In the genomic region with DNA sequence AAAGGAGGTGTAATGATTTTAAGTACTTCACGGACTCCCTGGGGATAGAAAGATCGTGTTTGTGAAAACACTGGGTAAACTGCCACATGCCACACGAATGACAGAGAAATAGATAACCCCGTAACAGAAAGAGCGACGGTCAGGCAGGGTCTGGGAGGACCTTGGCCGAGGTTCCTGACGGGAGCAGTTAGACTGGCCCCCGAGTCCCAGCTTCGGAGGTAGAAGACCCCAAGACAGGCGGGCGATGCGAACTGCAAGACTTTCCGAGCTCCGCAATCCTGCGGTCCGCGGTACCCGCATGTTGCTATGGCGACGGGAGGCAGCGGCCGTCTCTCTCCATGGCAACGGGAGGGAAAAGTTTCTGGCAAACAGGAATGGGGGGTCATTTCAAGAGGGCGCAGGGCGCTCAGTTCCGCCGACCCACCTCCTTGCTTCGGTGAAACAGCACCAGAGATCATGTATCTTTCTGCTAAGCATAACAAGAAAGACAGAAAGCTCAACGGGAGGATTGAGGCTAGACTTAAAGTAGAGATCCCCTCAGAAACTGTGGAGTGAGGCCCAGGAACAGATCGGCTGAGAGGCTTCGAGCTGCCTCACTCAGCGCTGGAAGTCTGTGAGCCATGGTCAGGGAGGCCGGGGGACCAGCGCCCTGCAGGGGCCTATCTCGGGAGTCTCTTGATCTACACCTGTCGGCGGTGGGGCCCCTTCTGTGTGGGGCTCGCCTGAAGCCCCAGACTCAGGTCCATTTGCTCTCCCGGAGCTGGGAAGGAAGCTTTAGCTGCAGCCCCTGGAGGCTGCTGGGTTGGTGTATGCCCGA, we compare ENCODE assay signal across 12 cellular contexts. TPM values are rescaled to one million over a fixed set of nuclear protein-coding genes. Genes with fewer than 3 reads are reported as not detected.
DNase-seq lines count a peak whose midpoint lies in the region; ATAC-seq and TF ChIP-seq lines count a peak whose summit lies in the region.
"Had no signal": no experiment of that assay in that cellular context is flagged by ENCODE, and none has a peak within 500 bp of the region (broad histone marks: within the 10 kb centered on the region; RNA-seq: fewer than 3 reads in every experiment).

No MANE protein-coding gene starts in this region.

- DNase-seq in left ventricle myocardium inferior (no peak), left cardiac atrium (no peak), iPS-NIHi11 (ENCODE audit: low spot score) (peak; percentile 64), NCI-H510A (lab: John Stamatoyannopoulos, UW) (no peak)
- DNase-seq in activated naive CD8-positive, alpha-beta T cell treated with anti-CD3 and anti-CD28 coated beads for 36 hours, result peak; percentile 15
- DNase-seq: GF-D8, tibial artery had no signal

- TF ChIP-seq CTCF in left ventricle myocardium inferior (IDR thresholded peaks at IDR 0.05; ENCODE audit: borderline replicate concordance), result no peak

- peaks cover 100% of the 10 kb centered on the region for H3K27me3 ChIP-seq in left ventricle myocardium inferior (ENCODE audit: low read depth)

- no peak overlapping the region for H3K27ac Mint-ChIP-seq in activated naive CD8-positive, alpha-beta T cell treated with anti-CD3 and anti-CD28 coated beads for 36 hours

- H3K9me3 ChIP-seq in left ventricle myocardium inferior (replicated peaks), result no peaks in the 10 kb centered on the region
- H3K9me3 ChIP-seq: tibial artery had no signal

- H3K4me3 ChIP-seq in left ventricle myocardium inferior (peak overlapping the region; percentile 65), urinary bladder (ENCODE audit: low read depth, low read length) (peak overlapping the region; percentile 31)

- H3K9me3 Mint-ChIP-seq in activated naive CD8-positive, alpha-beta T cell treated with anti-CD3 and anti-CD28 coated beads for 36 hours, result no peaks in the 10 kb centered on the region

- no peak for ATAC-seq in left cardiac atrium
- ATAC-seq in HG02852 (IDR thresholded peaks at IDR 0.05; ENCODE audit: unreplicated experiment), result no peak
- ATAC-seq in esophagus mucosa, result no peak

- WGBS in urinary bladder, result 5% methylated on average over 41 of the region's 41 CpGs

- H3K36me3 ChIP-seq in left ventricle myocardium inferior (no peaks in the 10 kb centered on the region), urinary bladder (ENCODE audit: insufficient read depth) (no peaks in the 10 kb centered on the region)
- H3K36me3 ChIP-seq: tibial artery had no signal

- H3K4me1 Mint-ChIP-seq in activated naive CD8-positive, alpha-beta T cell treated with anti-CD3 and anti-CD28 coated beads for 36 hours, result peaks cover 12% of the 10 kb centered on the region

- intact Hi-C loops in left ventricle myocardium inferior (cut with micrococcal nuclease) (no loop called here), left cardiac atrium (cut with DNase I) (loop anchor here in 1 of 2 donors (10.0 kb wide), 1 partner anchor 110 kb away; no protein-coding TSS in a partner anchor)

- H3K4me1 ChIP-seq in left ventricle myocardium inferior (peaks cover 33% of the 10 kb centered on the region), urinary bladder (ENCODE audit: insufficient read depth) (peaks cover 2% of the 10 kb centered on the region)

- H3K27me3 Mint-ChIP-seq in activated naive CD8-positive, alpha-beta T cell treated with anti-CD3 and anti-CD28 coated beads for 36 hours, result peaks cover 83% of the 10 kb centered on the region

- no peak overlapping the region for H3K27ac ChIP-seq in left ventricle myocardium inferior (replicated peaks)
- no peak overlapping the region for H3K27ac ChIP-seq in urinary bladder (ENCODE audit: low read depth)
- H3K27ac ChIP-seq: tibial artery had no signal

- H3K4me3 Mint-ChIP-seq in activated naive CD8-positive, alpha-beta T cell treated with anti-CD3 and anti-CD28 coated beads for 36 hours, result peak overlapping the region; percentile 19

- no peaks in the 10 kb centered on the region for H3K36me3 Mint-ChIP-seq in activated naive CD8-positive, alpha-beta T cell treated with anti-CD3 and anti-CD28 coated beads for 36 hours

RNA-seq across cellular contexts. Expression of a gene that starts 0.7 kb away (rescaled TPM):
- not detected for total RNA-seq in left ventricle myocardium inferior
- not detected for total RNA-seq in left cardiac atrium
- not detected for total RNA-seq in activated naive CD8-positive, alpha-beta T cell treated with anti-CD3 and anti-CD28 coated beads for 36 hours
- total RNA-seq in urinary bladder, result 0.37 TPM
- polyA plus RNA-seq in urinary bladder, result 0.14 TPM
- not detected for total RNA-seq in esophagus mucosa
- total RNA-seq: H4, RPMI7951 had no signal

Comparison
In these comparisons a context has a peak if more than half of its experiments do, and no peak if none do; other contexts are left out.
1. DNase-seq: peak in activated naive CD8-positive, alpha-beta T cell treated with anti-CD3 and anti-CD28 coated beads for 36 hours (single experiment) and iPS-NIHi11 (single experiment); none in left ventricle myocardium inferior (single experiment), left cardiac atrium (single experiment) and NCI-H510A (single experiment).